Comparison of ENCODE assay signal across 1 cellular context in the genomic region with DNA sequence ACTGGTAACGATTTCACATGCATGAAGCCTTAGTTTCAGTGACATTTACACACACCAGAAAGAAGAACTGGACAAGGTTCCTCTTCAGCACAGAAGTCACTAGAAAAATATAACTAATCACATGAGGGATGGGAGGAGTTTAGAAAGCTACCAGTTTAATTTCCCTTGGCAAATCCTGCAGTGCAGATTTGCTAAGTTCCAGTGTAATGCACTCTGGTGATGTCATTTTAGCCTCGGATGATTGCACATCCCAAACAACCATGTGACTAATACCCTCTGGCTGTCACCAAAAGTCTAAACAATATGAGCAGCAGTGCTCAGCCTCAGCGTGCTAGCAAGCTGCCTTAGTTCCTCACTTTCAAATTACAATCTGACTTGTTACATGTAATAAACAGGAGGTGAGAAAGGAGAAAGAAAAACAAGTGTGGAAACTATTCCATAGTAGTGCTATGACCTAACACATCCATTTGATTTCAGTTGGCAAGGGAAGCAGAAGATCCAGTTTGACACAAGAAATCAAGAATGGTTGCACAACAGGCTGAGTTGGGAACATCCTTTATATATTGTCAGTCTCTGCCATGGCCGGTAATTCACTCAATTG.
TF ChIP-seq lines count a peak whose summit lies in the region.

No MANE protein-coding gene starts in this region.

TF ChIP-seq in K562, 482 proteins besides CTCF, POLR2A, EP300 and RAD21 (continued from another document and continues in another):
- TF ChIP-seq, protein P1, sequence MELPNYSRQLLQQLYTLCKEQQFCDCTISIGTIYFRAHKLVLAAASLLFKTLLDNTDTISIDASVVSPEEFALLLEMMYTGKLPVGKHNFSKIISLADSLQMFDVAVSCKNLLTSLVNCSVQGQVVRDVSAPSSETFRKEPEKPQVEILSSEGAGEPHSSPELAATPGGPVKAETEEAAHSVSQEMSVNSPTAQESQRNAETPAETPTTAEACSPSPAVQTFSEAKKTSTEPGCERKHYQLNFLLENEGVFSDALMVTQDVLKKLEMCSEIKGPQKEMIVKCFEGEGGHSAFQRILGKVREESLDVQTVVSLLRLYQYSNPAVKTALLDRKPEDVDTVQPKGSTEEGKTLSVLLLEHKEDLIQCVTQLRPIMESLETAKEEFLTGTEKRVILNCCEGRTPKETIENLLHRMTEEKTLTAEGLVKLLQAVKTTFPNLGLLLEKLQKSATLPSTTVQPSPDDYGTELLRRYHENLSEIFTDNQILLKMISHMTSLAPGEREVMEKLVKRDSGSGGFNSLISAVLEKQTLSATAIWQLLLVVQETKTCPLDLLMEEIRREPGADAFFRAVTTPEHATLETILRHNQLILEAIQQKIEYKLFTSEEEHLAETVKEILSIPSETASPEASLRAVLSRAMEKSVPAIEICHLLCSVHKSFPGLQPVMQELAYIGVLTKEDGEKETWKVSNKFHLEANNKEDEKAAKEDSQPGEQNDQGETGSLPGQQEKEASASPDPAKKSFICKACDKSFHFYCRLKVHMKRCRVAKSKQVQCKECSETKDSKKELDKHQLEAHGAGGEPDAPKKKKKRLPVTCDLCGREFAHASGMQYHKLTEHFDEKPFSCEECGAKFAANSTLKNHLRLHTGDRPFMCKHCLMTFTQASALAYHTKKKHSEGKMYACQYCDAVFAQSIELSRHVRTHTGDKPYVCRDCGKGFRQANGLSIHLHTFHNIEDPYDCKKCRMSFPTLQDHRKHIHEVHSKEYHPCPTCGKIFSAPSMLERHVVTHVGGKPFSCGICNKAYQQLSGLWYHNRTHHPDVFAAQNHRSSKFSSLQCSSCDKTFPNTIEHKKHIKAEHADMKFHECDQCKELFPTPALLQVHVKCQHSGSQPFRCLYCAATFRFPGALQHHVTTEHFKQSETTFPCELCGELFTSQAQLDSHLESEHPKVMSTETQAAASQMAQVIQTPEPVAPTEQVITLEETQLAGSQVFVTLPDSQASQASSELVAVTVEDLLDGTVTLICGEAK (IDR thresholded peaks at IDR 0.05), result no peak
- TF ChIP-seq, protein P1 (CRISPR knock-in tag; IDR thresholded peaks at IDR 0.05), result no peak
- no peak for TF ChIP-seq ZNF76 (CRISPR knock-in tag; IDR thresholded peaks at IDR 0.05; ENCODE audit: borderline replicate concordance)
- no peak for TF ChIP-seq SMARCA5 (IDR thresholded peaks at IDR 0.05)
- no peak for TF ChIP-seq PTRF (tag; IDR thresholded peaks at IDR 0.05)
- TF ChIP-seq, protein P2, sequence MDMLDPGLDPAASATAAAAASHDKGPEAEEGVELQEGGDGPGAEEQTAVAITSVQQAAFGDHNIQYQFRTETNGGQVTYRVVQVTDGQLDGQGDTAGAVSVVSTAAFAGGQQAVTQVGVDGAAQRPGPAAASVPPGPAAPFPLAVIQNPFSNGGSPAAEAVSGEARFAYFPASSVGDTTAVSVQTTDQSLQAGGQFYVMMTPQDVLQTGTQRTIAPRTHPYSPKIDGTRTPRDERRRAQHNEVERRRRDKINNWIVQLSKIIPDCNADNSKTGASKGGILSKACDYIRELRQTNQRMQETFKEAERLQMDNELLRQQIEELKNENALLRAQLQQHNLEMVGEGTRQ (CRISPR knock-in tag; IDR thresholded peaks at IDR 0.05), result peak; percentile 37; the same call in 1 of the 2 replicates
- peak in 1 of 2 experiments; percentile 26; a peak in 1 of 4 replicates for TF ChIP-seq RCOR1 (IDR thresholded peaks at IDR 0.05; ENCODE audit: borderline replicate concordance in 1 of 2, low read depth in 2 of 2, low read length in 2 of 2)
- TF ChIP-seq JUN (IDR thresholded peaks at IDR 0.05; ENCODE audit: borderline replicate concordance, low read depth, low read length), result peak; percentile 87
- TF ChIP-seq JUN (CRISPR knock-in tag; IDR thresholded peaks at IDR 0.05; ENCODE audit: borderline replicate concordance), result no peak
- peak; percentile 23; the same call in 1 of the 2 replicates for TF ChIP-seq MYC (IDR thresholded peaks at IDR 0.05; ENCODE audit: low read depth, low read length)
- no peak for TF ChIP-seq MYC (CRISPR knock-in tag; IDR thresholded peaks at IDR 0.05; ENCODE audit: borderline replicate concordance, low read depth)
- TF ChIP-seq MIER1 (IDR thresholded peaks at IDR 0.05; ENCODE audit: low read depth), result no peak
- TF ChIP-seq POLR2B (IDR thresholded peaks at IDR 0.05; ENCODE audit: low read depth, partially characterized antibody), result no peak
- TF ChIP-seq STAT5A (IDR thresholded peaks at IDR 0.05; ENCODE audit: borderline replicate concordance, low read length), result no peak
- TF ChIP-seq, protein P3, sequence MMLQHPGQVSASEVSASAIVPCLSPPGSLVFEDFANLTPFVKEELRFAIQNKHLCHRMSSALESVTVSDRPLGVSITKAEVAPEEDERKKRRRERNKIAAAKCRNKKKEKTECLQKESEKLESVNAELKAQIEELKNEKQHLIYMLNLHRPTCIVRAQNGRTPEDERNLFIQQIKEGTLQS (IDR thresholded peaks at IDR 0.05), result peak; percentile 95
- TF ChIP-seq, protein P3 (CRISPR knock-in tag; conservative IDR thresholded peaks at IDR 0.05), result no peak
- TF ChIP-seq, protein P4, sequence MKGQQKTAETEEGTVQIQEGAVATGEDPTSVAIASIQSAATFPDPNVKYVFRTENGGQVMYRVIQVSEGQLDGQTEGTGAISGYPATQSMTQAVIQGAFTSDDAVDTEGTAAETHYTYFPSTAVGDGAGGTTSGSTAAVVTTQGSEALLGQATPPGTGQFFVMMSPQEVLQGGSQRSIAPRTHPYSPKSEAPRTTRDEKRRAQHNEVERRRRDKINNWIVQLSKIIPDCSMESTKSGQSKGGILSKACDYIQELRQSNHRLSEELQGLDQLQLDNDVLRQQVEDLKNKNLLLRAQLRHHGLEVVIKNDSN (CRISPR knock-in tag; IDR thresholded peaks at IDR 0.05), result peak; percentile 58
- TF ChIP-seq JUNB (CRISPR knock-in tag; conservative IDR thresholded peaks at IDR 0.05), result no peak
- TF ChIP-seq, protein P5, sequence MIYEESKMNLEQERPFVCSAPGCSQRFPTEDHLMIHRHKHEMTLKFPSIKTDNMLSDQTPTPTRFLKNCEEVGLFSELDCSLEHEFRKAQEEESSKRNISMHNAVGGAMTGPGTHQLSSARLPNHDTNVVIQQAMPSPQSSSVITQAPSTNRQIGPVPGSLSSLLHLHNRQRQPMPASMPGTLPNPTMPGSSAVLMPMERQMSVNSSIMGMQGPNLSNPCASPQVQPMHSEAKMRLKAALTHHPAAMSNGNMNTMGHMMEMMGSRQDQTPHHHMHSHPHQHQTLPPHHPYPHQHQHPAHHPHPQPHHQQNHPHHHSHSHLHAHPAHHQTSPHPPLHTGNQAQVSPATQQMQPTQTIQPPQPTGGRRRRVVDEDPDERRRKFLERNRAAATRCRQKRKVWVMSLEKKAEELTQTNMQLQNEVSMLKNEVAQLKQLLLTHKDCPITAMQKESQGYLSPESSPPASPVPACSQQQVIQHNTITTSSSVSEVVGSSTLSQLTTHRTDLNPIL (CRISPR knock-in tag; IDR thresholded peaks at IDR 0.05), result no peak
- TF ChIP-seq, protein P6, sequence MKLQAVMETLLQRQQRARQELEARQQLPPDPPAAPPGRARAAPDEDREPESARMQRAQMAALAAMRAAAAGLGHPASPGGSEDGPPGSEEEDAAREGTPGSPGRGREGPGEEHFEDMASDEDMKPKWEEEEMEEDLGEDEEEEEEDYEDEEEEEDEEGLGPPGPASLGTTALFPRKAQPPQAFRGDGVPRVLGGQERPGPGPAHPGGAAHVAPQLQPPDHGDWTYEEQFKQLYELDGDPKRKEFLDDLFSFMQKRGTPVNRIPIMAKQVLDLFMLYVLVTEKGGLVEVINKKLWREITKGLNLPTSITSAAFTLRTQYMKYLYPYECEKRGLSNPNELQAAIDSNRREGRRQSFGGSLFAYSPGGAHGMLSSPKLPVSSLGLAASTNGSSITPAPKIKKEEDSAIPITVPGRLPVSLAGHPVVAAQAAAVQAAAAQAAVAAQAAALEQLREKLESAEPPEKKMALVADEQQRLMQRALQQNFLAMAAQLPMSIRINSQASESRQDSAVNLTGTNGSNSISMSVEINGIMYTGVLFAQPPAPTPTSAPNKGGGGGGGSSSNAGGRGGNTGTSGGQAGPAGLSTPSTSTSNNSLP (IDR thresholded peaks at IDR 0.05; ENCODE audit: borderline replicate concordance, low read depth, low read length), result no peak
- TF ChIP-seq THRAP3 (IDR thresholded peaks at IDR 0.05; ENCODE audit: borderline replicate concordance), result no peak
- no peak for TF ChIP-seq ZNF77 (CRISPR knock-in tag; IDR thresholded peaks at IDR 0.05)
- no peak for TF ChIP-seq ZNF224 (CRISPR knock-in tag; IDR thresholded peaks at IDR 0.05)
- TF ChIP-seq, protein P7, sequence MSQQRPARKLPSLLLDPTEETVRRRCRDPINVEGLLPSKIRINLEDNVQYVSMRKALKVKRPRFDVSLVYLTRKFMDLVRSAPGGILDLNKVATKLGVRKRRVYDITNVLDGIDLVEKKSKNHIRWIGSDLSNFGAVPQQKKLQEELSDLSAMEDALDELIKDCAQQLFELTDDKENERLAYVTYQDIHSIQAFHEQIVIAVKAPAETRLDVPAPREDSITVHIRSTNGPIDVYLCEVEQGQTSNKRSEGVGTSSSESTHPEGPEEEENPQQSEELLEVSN (IDR thresholded peaks at IDR 0.05; ENCODE audit: borderline replicate concordance in 1 of 2, extremely low read depth in 1 of 2, insufficient read depth in 1 of 2, insufficient read length in 1 of 2, low read depth in 1 of 2, low read length in 1 of 2, poor library complexity in 1 of 2, severe bottlenecking in 1 of 2), result no peak
